21 cellular contexts compared by ENCODE assay signal in the genomic region with DNA sequence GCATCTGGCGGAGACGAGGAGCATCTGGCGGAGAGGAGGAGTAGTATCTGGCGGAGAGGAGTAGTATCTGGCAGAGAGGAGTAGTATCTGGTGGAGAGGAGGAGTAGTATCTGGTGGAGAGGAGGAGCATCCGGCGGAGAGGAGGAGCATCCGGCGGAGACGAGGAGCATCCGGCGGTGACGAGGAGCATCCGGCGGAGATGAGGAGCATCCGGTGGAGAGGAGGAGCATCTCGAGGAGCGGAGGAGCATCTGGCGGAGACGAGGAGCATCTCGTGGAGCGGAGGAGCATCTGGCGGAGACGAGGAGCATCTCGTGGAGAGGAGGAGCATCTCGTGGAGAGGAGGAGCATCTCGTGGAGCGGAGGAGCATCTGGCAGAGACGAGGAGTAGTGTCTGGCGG. TPM values are rescaled to one million over a fixed set of nuclear protein-coding genes. Genes with fewer than 3 reads are reported as not detected.
"Had no signal": no experiment of that assay in that cellular context is flagged by ENCODE, and none has a peak within 500 bp of the region (broad histone marks: within the 10 kb centered on the region; RNA-seq: fewer than 3 reads in every experiment).

No MANE protein-coding gene starts in this region.

- H3K4me1 Mint-ChIP-seq: activated naive CD8-positive, alpha-beta T cell treated with anti-CD3 and anti-CD28 coated beads for 36 hours had no signal

- H3K9me3 ChIP-seq: breast epithelium had no signal

- ATAC-seq: activated CD8-positive, alpha-beta T cell treated with anti-CD3 and anti-CD28 coated beads, Interleukin-2, amount 10 ng/mL, durations not matched to agents 7 days and 5 days; activated T-helper 17 cell treated with anti-CD3 and anti-CD28 coated beads, Interleukin-2, amount 50 U/mL, for 72 hours; SK-N-SH treated with all-trans-retinoic acid at 6 μM for 48 hours; stimulated activated memory B cell treated with anti-CD40 and anti-IgM and Interleukin-4, amounts not matched to agents 10 μg/mL and 1 μg/mL and 100 μg/mL, for 72 hours had no signal

- H3K79me2 ChIP-seq: hepatocyte had no signal

- H3K9ac ChIP-seq: neural progenitor cell had no signal

- DNase-seq: activated CD4-positive, alpha-beta T cell treated with anti-CD3 and anti-CD28 coated beads for 1 hour; activated CD4-positive, alpha-beta T cell treated with anti-CD3 and anti-CD28 coated beads, Interleukin-2, amount 50 U/mL, for 1 hour; activated CD8-positive, alpha-beta T cell treated with anti-CD3 and anti-CD28 coated beads, Interleukin-2, amount 10 ng/mL, durations not matched to agents 7 days and 5 days; activated naive CD8-positive, alpha-beta T cell treated with anti-CD3 and anti-CD28 coated beads for 36 hours; foreskin fibroblast; mesendoderm; naive B cell; retina; stimulated activated CD4-positive, alpha-beta T cell treated with anti-CD3 and anti-CD28 coated beads, Interleukin-2, amount 100 ng/mL, for 24 hours; stomach; transverse colon; WERI-Rb-1 had no signal

- H3K9me3 Mint-ChIP-seq: activated T-helper 17 cell treated with anti-CD3 and anti-CD28 coated beads, Interleukin-2, amount 50 U/mL, for 72 hours had no signal

- H3K4me3 ChIP-seq: breast epithelium, hepatocyte, neural progenitor cell, stomach, transverse colon had no signal

- H3K27me3 Mint-ChIP-seq: activated naive CD8-positive, alpha-beta T cell treated with anti-CD3 and anti-CD28 coated beads for 36 hours; activated T-helper 17 cell treated with anti-CD3 and anti-CD28 coated beads, Interleukin-2, amount 50 U/mL, for 72 hours; naive B cell; progenitor cell of endocrine pancreas; stimulated activated memory B cell treated with anti-CD40 and anti-IgM and Interleukin-4, amounts not matched to agents 10 μg/mL and 1 μg/mL and 100 μg/mL, for 72 hours had no signal

- H2AFZ ChIP-seq: hepatocyte, neural progenitor cell had no signal

- H3K27ac Mint-ChIP-seq: activated naive CD8-positive, alpha-beta T cell treated with anti-CD3 and anti-CD28 coated beads for 36 hours; neural progenitor cell; progenitor cell of endocrine pancreas; stimulated activated memory B cell treated with anti-CD40 and anti-IgM and Interleukin-4, amounts not matched to agents 10 μg/mL and 1 μg/mL and 100 μg/mL, for 72 hours; T-helper 2 cell treated with Interferon-gamma antibody and Interleukin-4, amounts not matched to agents 5 μg/mL and 100 μg/mL, for 36 hours had no signal

- H3K4me1 ChIP-seq: breast epithelium, neural progenitor cell had no signal

- H3K4me2 ChIP-seq: hepatocyte, neural progenitor cell had no signal

- H3K27ac ChIP-seq: breast epithelium, hepatocyte, neural progenitor cell, stomach, transverse colon, WERI-Rb-1 had no signal

- H3K36me3 ChIP-seq: breast epithelium, neural progenitor cell, transverse colon, WERI-Rb-1 had no signal

- H3K4me3 Mint-ChIP-seq: activated CD8-positive, alpha-beta T cell treated with anti-CD3 and anti-CD28 coated beads, Interleukin-2, amount 10 ng/mL, durations not matched to agents 7 days and 5 days; activated naive CD8-positive, alpha-beta T cell treated with anti-CD3 and anti-CD28 coated beads for 36 hours; activated T-helper 17 cell treated with anti-CD3 and anti-CD28 coated beads, Interleukin-2, amount 50 U/mL, for 72 hours; naive B cell; neural progenitor cell; stimulated activated memory B cell treated with anti-CD40 and anti-IgM and Interleukin-4, amounts not matched to agents 10 μg/mL and 1 μg/mL and 100 μg/mL, for 72 hours; T-helper 2 cell treated with Interferon-gamma antibody and Interleukin-4, amounts not matched to agents 5 μg/mL and 100 μg/mL, for 36 hours had no signal

- H3K27me3 ChIP-seq: breast epithelium, hepatocyte, neural progenitor cell, stomach, transverse colon had no signal

RNA-seq across cellular contexts. Expression of gene C13orf46, which starts 18.6 kb away (rescaled TPM):
- total RNA-seq: epithelial cell of proximal tubule had no signal
